ENCODE assay signal across 18 cellular contexts in the genomic region with DNA sequence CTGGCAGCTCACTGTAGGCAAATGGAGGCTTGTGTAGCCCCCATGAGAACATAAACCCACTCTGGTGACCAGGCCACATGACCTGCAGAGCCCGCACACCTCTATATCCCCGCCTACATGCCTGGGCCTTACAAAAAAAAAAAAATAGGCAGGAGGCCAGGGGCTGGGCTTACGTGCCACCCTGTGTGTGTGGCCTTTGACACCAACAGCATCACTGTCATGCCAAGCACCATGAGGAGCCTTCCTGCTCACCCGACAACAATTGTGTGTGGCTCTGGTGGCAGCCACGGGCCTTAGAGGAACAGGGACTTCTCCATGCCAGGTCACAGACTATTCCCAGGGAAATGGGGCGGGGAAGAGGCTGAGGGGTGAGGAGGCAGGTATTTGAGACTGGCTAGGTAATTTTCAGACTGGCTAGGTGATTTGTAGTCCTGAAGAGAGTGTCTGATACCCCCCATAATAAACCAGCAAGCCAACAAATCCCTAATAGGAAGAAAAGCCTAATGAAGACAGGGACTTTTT.
A peak's percentile ranks its signal among the peaks of the same experiment; 100 is the strongest.
DNase-seq lines count a peak whose midpoint lies in the region; ATAC-seq and TF ChIP-seq lines count a peak whose summit lies in the region.
"Had no signal": no experiment of that assay in that cellular context is flagged by ENCODE, and none has a peak within 500 bp of the region (broad histone marks: within the 10 kb centered on the region; RNA-seq: fewer than 3 reads in every experiment).

No MANE protein-coding gene starts in this region.

- peaks cover 14% of the 10 kb centered on the region for H3K9me3 ChIP-seq in left ventricle myocardium inferior (replicated peaks)
- H3K9me3 ChIP-seq in colonic mucosa = no peaks in the 10 kb centered on the region
- H3K9me3 ChIP-seq in trophoblast cell (ENCODE audit: insufficient read depth, low read depth, low read length) = peaks cover 2% of the 10 kb centered on the region
- H3K9me3 ChIP-seq: HAP-1 had no signal

- no peak overlapping the region for H4K12ac ChIP-seq in trophoblast cell (ENCODE audit: low read depth, low read length)

- no peak overlapping the region for H3K4me2 ChIP-seq in trophoblast cell (ENCODE audit: low read length)

- H2BK12ac ChIP-seq in trophoblast cell (ENCODE audit: low read length) = no peak overlapping the region

- POLR2A ChIA-PET in MCF 10A (lab: Yijun Ruan, JAX) = no interaction called here

- no peak overlapping the region for H4K8ac ChIP-seq in trophoblast cell (ENCODE audit: low read depth, low read length)

- no peak overlapping the region for H2BK5ac ChIP-seq in trophoblast cell (ENCODE audit: low read depth, low read length, poor library complexity)

- H3K27ac ChIP-seq in left ventricle myocardium inferior (replicated peaks) (no peak overlapping the region), colonic mucosa (no peak overlapping the region), trophoblast cell (ENCODE audit: low read depth, low read length) (no peak overlapping the region)

- H2AFZ ChIP-seq in trophoblast cell (ENCODE audit: insufficient read depth, low read length, poor library complexity) = no peak overlapping the region

- H3K79me1 ChIP-seq in trophoblast cell (ENCODE audit: low read length) = no peaks in the 10 kb centered on the region

- H4K91ac ChIP-seq in trophoblast cell (ENCODE audit: low read depth, low read length) = no peak overlapping the region

- H3K4ac ChIP-seq in trophoblast cell (ENCODE audit: low read depth, low read length) = no peak overlapping the region

- peaks cover 23% of the 10 kb centered on the region for H3K9me3 Mint-ChIP-seq in MCF 10A (ENCODE audit: unreplicated experiment)

- no peaks in the 10 kb centered on the region for H3K27me3 Mint-ChIP-seq in MCF 10A (ENCODE audit: insufficient read depth, unreplicated experiment)
- H3K27me3 Mint-ChIP-seq: B cell had no signal

- H3K4me1 ChIP-seq in left ventricle myocardium inferior (peaks cover 10% of the 10 kb centered on the region), colonic mucosa (no peaks in the 10 kb centered on the region), trophoblast cell (ENCODE audit: control insufficient read depth in 1 of 2, insufficient read depth in 2 of 2, low read length in 2 of 2) (no peaks in the 10 kb centered on the region)
- H3K4me1 ChIP-seq: HAP-1 had no signal

- no peak overlapping the region for H3K18ac ChIP-seq in trophoblast cell (ENCODE audit: low read length)

- BruUV-seq in MCF 10A (replicated peaks; lab: Mats Ljungman, UMichigan) = no TSS peak

- WGBS in trophoblast cell (ENCODE audit: extremely low coverage, insufficient coverage, insufficient read length) = no CpG with 5 or more reads among the region's 6 CpGs

- no peak overlapping the region for H3K4me3 Mint-ChIP-seq in MCF 10A (ENCODE audit: unreplicated experiment)
- H3K4me3 Mint-ChIP-seq: B cell; CD8-positive, alpha-beta T cell had no signal

- TF ChIP-seq CTCF in left ventricle myocardium inferior (IDR thresholded peaks at IDR 0.05; ENCODE audit: borderline replicate concordance) = no peak
- no peak for TF ChIP-seq CTCF in colonic mucosa (IDR thresholded peaks at IDR 0.05)
- TF ChIP-seq CTCF in MCF 10A (IDR thresholded peaks at IDR 0.05; ENCODE audit: unreplicated experiment) = no peak

- no peaks in the 10 kb centered on the region for H3K36me3 Mint-ChIP-seq in MCF 10A (ENCODE audit: insufficient read depth, unreplicated experiment)

- H3K4me3 ChIP-seq in left ventricle myocardium inferior (no peak overlapping the region), colonic mucosa (no peak overlapping the region), trophoblast cell (ENCODE audit: low read depth, low read length) (peak overlapping the region; percentile 7)
- H3K4me3 ChIP-seq: BLaER1 treated with 17β-estradiol and CSF1 and Interleukin-3, amounts not matched to agents 10 nM and 100 nM; GM12878; HAP-1 had no signal

- no peak overlapping the region for H3K14ac ChIP-seq in trophoblast cell (ENCODE audit: low read length)

- H2AK5ac ChIP-seq in trophoblast cell (ENCODE audit: low read length) = no peak overlapping the region

- H3K27me3 ChIP-seq in left ventricle myocardium inferior (ENCODE audit: low read depth) (no peaks in the 10 kb centered on the region), colonic mucosa (no peaks in the 10 kb centered on the region), trophoblast cell (ENCODE audit: insufficient read depth, low read length) (no peaks in the 10 kb centered on the region)
- H3K27me3 ChIP-seq: BLaER1 treated with 17β-estradiol and CSF1 and Interleukin-3, amounts not matched to agents 10 nM and 100 nM had no signal

- intact Hi-C loops in left ventricle myocardium superior (cut with micrococcal nuclease) = no loop called here
- intact Hi-C loops in left ventricle myocardium inferior (cut with micrococcal nuclease) = no loop called here
- intact Hi-C loops in colonic mucosa (cut with DNase I) = no loop called here
- intact Hi-C loops in MCF 10A (cut with micrococcal nuclease) = no loop called here

- no peak overlapping the region for H3K9ac ChIP-seq in colonic mucosa (ENCODE audit: low read depth in 2 of 2, low read length in 2 of 2)
- no peak overlapping the region for H3K9ac ChIP-seq in trophoblast cell (ENCODE audit: low read length)
- H3K9ac ChIP-seq: BLaER1 treated with 17β-estradiol and CSF1 and Interleukin-3, amounts not matched to agents 10 nM and 100 nM had no signal

- H3K23ac ChIP-seq in trophoblast cell (ENCODE audit: low read length) = no peak overlapping the region

- H3K79me2 ChIP-seq in trophoblast cell (ENCODE audit: control insufficient read depth, insufficient read depth, low read length, poor library complexity) = no peaks in the 10 kb centered on the region

- no peak for DNase-seq in left ventricle myocardium superior
- no peak for DNase-seq in left ventricle myocardium inferior
- DNase-seq in colonic mucosa = peak; percentile 13
- DNase-seq in left lobe of liver (ENCODE audit: low spot score) = no peak
- DNase-seq in trophoblast cell = no peak
- DNase-seq in GOT3 (lab: John Stamatoyannopoulos, UW) = no peak
- no peak for DNase-seq in MCF 10A (ENCODE audit: unreplicated experiment)
- no peak for DNase-seq in mesenteric fat pad (ENCODE audit: low spot score)
- DNase-seq: Calu3; CD8-positive, alpha-beta T cell; DMS53; DND-41; EL; IMR-90 had no signal

- no peaks in the 10 kb centered on the region for H3K4me1 Mint-ChIP-seq in MCF 10A (ENCODE audit: insufficient read depth, unreplicated experiment)

- H2BK120ac ChIP-seq in trophoblast cell (ENCODE audit: insufficient read depth, low read length, poor library complexity) = no peak overlapping the region

- ATAC-seq in left ventricle myocardium superior (peak; percentile 31), left lobe of liver (peak; percentile 81)
- ATAC-seq: CD8-positive, alpha-beta T cell; GM12878 had no signal

- H3K36me3 ChIP-seq in left ventricle myocardium inferior = peaks cover 6% of the 10 kb centered on the region
- H3K36me3 ChIP-seq in colonic mucosa = no peaks in the 10 kb centered on the region
- H3K36me3 ChIP-seq in trophoblast cell (ENCODE audit: control insufficient read depth in 1 of 2, insufficient read depth in 2 of 2, low read length in 2 of 2) = no peaks in the 10 kb centered on the region
- H3K36me3 ChIP-seq: BLaER1 treated with 17β-estradiol and CSF1 and Interleukin-3, amounts not matched to agents 10 nM and 100 nM; HAP-1 had no signal

- no peak overlapping the region for H3K27ac Mint-ChIP-seq in MCF 10A (ENCODE audit: low read depth, unreplicated experiment)
- H3K27ac Mint-ChIP-seq: B cell; CD8-positive, alpha-beta T cell had no signal

- CTCF ChIA-PET in MCF 10A (lab: Yijun Ruan, JAX) = no interaction called here
